Comparison of ENCODE assay signal across 26 cellular contexts in the genomic region with DNA sequence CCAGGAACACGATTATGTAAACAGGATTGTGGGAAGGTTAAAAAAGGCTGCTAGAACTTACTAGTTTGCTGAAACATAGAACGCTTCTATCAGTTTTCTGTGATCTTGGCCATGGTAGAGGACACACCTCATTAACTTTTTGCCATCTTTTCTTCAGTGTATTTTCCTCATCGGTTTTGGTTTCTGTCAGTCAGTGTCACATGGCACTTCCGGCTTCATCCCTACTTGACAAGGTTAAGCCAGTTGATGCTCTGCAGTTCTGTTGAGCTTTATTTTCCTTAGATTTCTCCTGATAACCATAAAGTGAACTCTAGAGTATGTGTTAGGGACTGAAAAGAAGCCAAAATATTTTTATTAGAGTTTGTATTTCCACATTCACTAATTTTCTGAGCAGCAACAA.
A peak's percentile ranks its signal among the peaks of the same experiment; 100 is the strongest.
DNase-seq lines count a peak whose midpoint lies in the region; ATAC-seq, FAIRE-seq and TF ChIP-seq lines count a peak whose summit lies in the region.
"Had no signal": no experiment of that assay in that cellular context is flagged by ENCODE, and none has a peak within 500 bp of the region (broad histone marks: within the 10 kb centered on the region; RNA-seq: fewer than 3 reads in every experiment).

No MANE protein-coding gene starts in this region.

- in situ Hi-C loops in HepG2 (cut with HindIII; ENCODE audit: extremely low pct_ligation_motif_present, low pct_unique_long_range_greater_than_20kb), result no loop called here

- H3K9me3 ChIP-seq in hepatocyte (ENCODE audit: low read depth) (no peaks in the 10 kb centered on the region), HepG2 (ENCODE audit: low read length) (no peaks in the 10 kb centered on the region), tibial nerve (no peaks in the 10 kb centered on the region)
- H3K9me3 ChIP-seq: BLaER1, Caco-2, SJSA1 had no signal

- H3K4me3 ChIP-seq in hepatocyte (no peak overlapping the region), HepG2 (replicated peaks in 1 of 3; ENCODE audit: insufficient read depth in 1 of 3, low read depth in 2 of 3, low read length in 3 of 3) (no peak overlapping the region), tibial nerve (no peak overlapping the region)
- H3K4me3 ChIP-seq: BLaER1, SJSA1 had no signal

- H3K4me1 ChIP-seq in hepatocyte (ENCODE audit: insufficient read depth) (no peaks in the 10 kb centered on the region), HepG2 (ENCODE audit: insufficient read depth, low read length) (peaks cover 10% of the 10 kb centered on the region; the same call in 1 of the 2 replicates), tibial nerve (no peaks in the 10 kb centered on the region)
- H3K4me1 ChIP-seq: BLaER1, SJSA1 had no signal

- TF ChIP-seq RAD21 in HepG2 (CRISPR knock-in tag; IDR thresholded peaks at IDR 0.05), result no peak

- no peak for ATAC-seq in HepG2
- ATAC-seq: HCT116 had no signal

- TF ChIP-seq EP300 in HepG2 (IDR thresholded peaks at IDR 0.05; ENCODE audit: low read depth in 2 of 2, low read length in 2 of 2) (no peak), HepG2 (CRISPR knock-in tag; IDR thresholded peaks at IDR 0.05; ENCODE audit: borderline replicate concordance) (no peak), tibial nerve (IDR thresholded peaks at IDR 0.05) (no peak)

- H3K9me2 ChIP-seq in hepatocyte (replicated peaks; ENCODE audit: insufficient read depth), result no peaks in the 10 kb centered on the region

- intact Hi-C loops in HepG2 (cut with micrococcal nuclease; ENCODE audit: unreplicated experiment), result no loop called here

- POLR2A ChIA-PET in HEK293T (lab: Yijun Ruan, JAX) (no interaction called here), HepG2 (lab: Yijun Ruan, JAX) (no interaction called here)

- TF ChIP-seq CTCF in VCaP (conservative IDR thresholded peaks at IDR 0.05) (no peak), hepatocyte (IDR thresholded peaks at IDR 0.05; ENCODE audit: poor library complexity) (no peak), HepG2 (CRISPR knock-in tag; IDR thresholded peaks at IDR 0.05) (no peak), tibial nerve (IDR thresholded peaks at IDR 0.05) (no peak)

- H3K27me3 ChIP-seq in hepatocyte (no peaks in the 10 kb centered on the region), HepG2 (ENCODE audit: control insufficient read depth in 1 of 2, insufficient read depth in 2 of 2, low read length in 2 of 2) (no peaks in the 10 kb centered on the region), tibial nerve (no peaks in the 10 kb centered on the region)
- H3K27me3 ChIP-seq: BLaER1, SJSA1 had no signal

- no TSS peak for BruUV-seq in HepG2 (replicated peaks; lab: Mats Ljungman, UMichigan)

- 0 out of 2 replicates have a peak overlapping the region, but pooled peaks have one; percentile 8 for H3K27ac ChIP-seq in VCaP
- no peak overlapping the region for H3K27ac ChIP-seq in hepatocyte
- no peak overlapping the region for H3K27ac ChIP-seq in HepG2 (ENCODE audit: extremely low read length, insufficient read depth, low read length)
- H3K27ac ChIP-seq in tibial nerve, result no peak overlapping the region
- H3K27ac ChIP-seq: BLaER1, SJSA1 had no signal

- H3K4me2 ChIP-seq in hepatocyte (peak overlapping the region; percentile 2), HepG2 (ENCODE audit: low read depth, low read length) (no peak overlapping the region)
- H3K4me2 ChIP-seq: BLaER1 had no signal

- H3K79me2 ChIP-seq in hepatocyte (no peaks in the 10 kb centered on the region), HepG2 (ENCODE audit: insufficient read depth, low read length) (no peaks in the 10 kb centered on the region)

- FAIRE-seq in HepG2 (lab: Jason Lieb, UNC), result no peak
- FAIRE-seq: GM18507, H1, HTR-8/SVneo, RCC 7860 had no signal

- H2AFZ ChIP-seq in hepatocyte, result no peak overlapping the region
- no peak overlapping the region for H2AFZ ChIP-seq in HepG2 (ENCODE audit: low read length)

- H3K36me3 ChIP-seq in hepatocyte (replicated peaks; ENCODE audit: insufficient read depth, low read depth), result no peaks in the 10 kb centered on the region
- no peaks in the 10 kb centered on the region for H3K36me3 ChIP-seq in HepG2 (replicated peaks in 1 of 2; ENCODE audit: control insufficient read depth in 1 of 2, insufficient read depth in 2 of 2, low read length in 2 of 2)
- H3K36me3 ChIP-seq in tibial nerve, result no peaks in the 10 kb centered on the region
- H3K36me3 ChIP-seq: BLaER1, SJSA1 had no signal

- no peak overlapping the region for H3K9ac ChIP-seq in HepG2 (ENCODE audit: insufficient read depth, low read depth, low read length)
- H3K9ac ChIP-seq: BLaER1 had no signal

- DNase-seq in HEK293T (ENCODE audit: extremely low spot score), result no peak
- DNase-seq in hepatocyte (ENCODE audit: low spot score), result no peak
- peak; percentile 17 for DNase-seq in renal cortical epithelial cell (ENCODE audit: low read depth)
- DNase-seq in HepG2 (ENCODE audit: low spot score), result no peak
- no peak for DNase-seq in stimulated activated CD4-positive, alpha-beta T cell treated with anti-CD3 and anti-CD28 coated beads, Interleukin-2, amount 100 ng/mL, for 48 hours
- no peak for DNase-seq in HuH-7 (ENCODE audit: low spot score)
- DNase-seq in tibial nerve (ENCODE audit: low spot score in 2 of 2), result no peak
- DNase-seq: Caco-2; CD4-positive, alpha-beta memory T cell; DMS153; GDM1; MV-4-11; NCI-H1105 treated with DMSO at 0.1 percent for 48 hours; NCI-H2029 treated with DMSO at 0.1 percent for 48 hours; NCI-H2171; NCI-H345; NCI-H82; OCI-M1 had no signal

- CTCF ChIA-PET in HEK293T (lab: Yijun Ruan, JAX), result interaction anchor here (0.7 kb wide), 1 partner anchor 79 kb away, joined by 3 read pairs; no protein-coding TSS in a partner anchor
- CTCF ChIA-PET in HepG2 (lab: Yijun Ruan, JAX; ENCODE audit: low intra/inter-chr PET ratio, low total read pairs), result no interaction called here

- 48% methylated on average over 4 of the region's 4 CpGs for WGBS in hepatocyte (ENCODE audit: low lambda C conversion rate, missing lambda C conversion rate)
- 31% methylated on average over 4 of the region's 4 CpGs for WGBS in HepG2 (ENCODE audit: low lambda C conversion rate)
- 52 to 61% methylated on average over 4 of the region's 4 CpGs for WGBS in tibial nerve, 2 donors

- TF ChIP-seq POLR2A in HepG2 (IDR thresholded peaks at IDR 0.05; ENCODE audit: insufficient read depth in 1 of 2, low read depth in 2 of 2, low read length in 2 of 2) (no peak), tibial nerve (IDR thresholded peaks at IDR 0.05) (no peak)

- H4K20me1 ChIP-seq in hepatocyte (ENCODE audit: insufficient read depth, poor library complexity, severe bottlenecking) (no peaks in the 10 kb centered on the region), HepG2 (ENCODE audit: insufficient read depth, low read length) (no peaks in the 10 kb centered on the region)
- H4K20me1 ChIP-seq: BLaER1 had no signal

TF ChIP-seq in HEK293T, 16 proteins besides CTCF, POLR2A, EP300 and RAD21:
- TF ChIP-seq FOXK2 (IDR thresholded peaks at IDR 0.05) (no peak), PKNOX1 (IDR thresholded peaks at IDR 0.05) (peak; percentile 24; the same call in 1 of the 2 replicates), LEF1 (IDR thresholded peaks at IDR 0.05; ENCODE audit: borderline replicate concordance) (no peak)

TF ChIP-seq in HepG2, 621 proteins besides CTCF, POLR2A, EP300 and RAD21:
- TF ChIP-seq ZNF232 (CRISPR knock-in tag; IDR thresholded peaks at IDR 0.05; ENCODE audit: borderline replicate concordance), result no peak
- TF ChIP-seq RBM22 (optimal IDR thresholded peaks at IDR 0.05; ENCODE audit: low read length), result no peak
- TF ChIP-seq NFYC (CRISPR knock-in tag; IDR thresholded peaks at IDR 0.05), result no peak
- TF ChIP-seq ZNF646 (CRISPR knock-in tag; IDR thresholded peaks at IDR 0.05), result no peak
